ENCODE assay signal across 8 cellular contexts in genomic region chr2:106104332-106105062, GRCh38.
DNase-seq lines count a peak whose midpoint lies in the region; ATAC-seq lines count a peak whose summit lies in the region.

No MANE protein-coding gene starts in this region.

- H3K27me3 Mint-ChIP-seq in activated CD4-positive, alpha-beta T cell treated with anti-CD3 and anti-CD28 coated beads, Interleukin-2, amount 10 ng/mL, durations not matched to agents 24 days and 14 days = no peaks in the 10 kb centered on the region

- peaks cover 8% of the 10 kb centered on the region for H3K36me3 Mint-ChIP-seq in activated CD4-positive, alpha-beta T cell treated with anti-CD3 and anti-CD28 coated beads, Interleukin-2, amount 10 ng/mL, durations not matched to agents 24 days and 14 days (ENCODE audit: low read depth)

- no peak overlapping the region for H3K27ac Mint-ChIP-seq in activated CD4-positive, alpha-beta T cell treated with anti-CD3 and anti-CD28 coated beads, Interleukin-2, amount 10 ng/mL, durations not matched to agents 24 days and 14 days

- ATAC-seq in GM18502 (IDR thresholded peaks at IDR 0.05; ENCODE audit: poor library complexity, unreplicated experiment) = peak; percentile 50
- ATAC-seq in HG03159 (IDR thresholded peaks at IDR 0.05; ENCODE audit: unreplicated experiment) = peak; percentile 60
- peak; percentile 47 for ATAC-seq in stimulated activated naive CD8-positive, alpha-beta T cell treated with anti-CD3 and anti-CD28 coated beads, Interleukin-15, Interleukin-2, amounts not matched to agents 100 U/mL and 50 U/mL, for 24 hours

- intact Hi-C loops in activated CD4-positive, alpha-beta T cell treated with anti-CD3 and anti-CD28 coated beads, Interleukin-2, amount 10 ng/mL, durations not matched to agents 24 days and 14 days (cut with micrococcal nuclease) = loop anchor here (1.0 to 10.0 kb wide), 4 partner anchors 89 to 478 kb away; no protein-coding TSS in a partner anchor

- H3K4me1 Mint-ChIP-seq in activated CD4-positive, alpha-beta T cell treated with anti-CD3 and anti-CD28 coated beads, Interleukin-2, amount 10 ng/mL, durations not matched to agents 24 days and 14 days = peaks cover 15% of the 10 kb centered on the region

- DNase-seq in AG08396 (ENCODE audit: low spot score) (peak; percentile 78), NCI-H460 (ENCODE audit: extremely low read depth, low read depth) (peak; percentile 73), medulla oblongata (ENCODE audit: extremely low spot score) (peak; percentile 78)
- DNase-seq in activated CD4-positive, alpha-beta T cell treated with anti-CD3 and anti-CD28 coated beads, Interleukin-2, amount 10 ng/mL, durations not matched to agents 24 days and 14 days = peak; percentile 90
- DNase-seq in effector CD4-positive, alpha-beta T cell = peak; percentile 63
- peak; percentile 60 for DNase-seq in stimulated activated naive CD8-positive, alpha-beta T cell treated with anti-CD3 and anti-CD28 coated beads, Interleukin-15, Interleukin-2, amounts not matched to agents 100 U/mL and 50 U/mL, for 24 hours

- H3K4me3 Mint-ChIP-seq in activated CD4-positive, alpha-beta T cell treated with anti-CD3 and anti-CD28 coated beads, Interleukin-2, amount 10 ng/mL, durations not matched to agents 24 days and 14 days = no peak overlapping the region

- H3K9me3 Mint-ChIP-seq in activated CD4-positive, alpha-beta T cell treated with anti-CD3 and anti-CD28 coated beads, Interleukin-2, amount 10 ng/mL, durations not matched to agents 24 days and 14 days = no peaks in the 10 kb centered on the region

Comparison
In these comparisons a context has a peak if more than half of its experiments do, and no peak if none do; other contexts are left out.
1. Peak in every context shown above with its lines: DNase-seq and ATAC-seq.